ENCODE assay signal across 9 cellular contexts in the genomic region with DNA sequence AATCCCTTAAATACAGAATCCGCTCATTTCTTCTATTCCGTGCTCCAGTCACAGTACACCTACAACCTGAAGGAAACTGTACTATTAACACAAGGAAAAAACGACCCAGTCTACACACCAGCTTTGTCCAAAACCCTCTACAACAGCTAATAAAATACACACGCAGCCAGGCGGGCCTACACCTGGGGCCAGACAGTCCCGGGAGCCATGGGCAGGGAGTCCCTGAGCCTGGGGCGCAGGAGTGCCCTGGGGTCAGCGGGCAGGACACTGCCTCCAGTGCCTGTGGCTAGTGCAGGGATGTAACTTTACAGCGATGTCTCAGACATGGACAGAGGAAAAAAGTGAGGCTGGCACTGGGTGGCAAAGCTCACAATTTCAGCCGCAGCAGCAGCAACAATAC. TPM values are rescaled to one million over a fixed set of nuclear protein-coding genes. Genes with fewer than 3 reads are reported as not detected.
DNase-seq lines count a peak whose midpoint lies in the region; ATAC-seq and TF ChIP-seq lines count a peak whose summit lies in the region.
"Had no signal": no experiment of that assay in that cellular context is flagged by ENCODE, and none has a peak within 500 bp of the region (broad histone marks: within the 10 kb centered on the region; RNA-seq: fewer than 3 reads in every experiment).

No MANE protein-coding gene starts in this region.

- intact Hi-C loops in naive thymus-derived CD4-positive, alpha-beta T cell (cut with micrococcal nuclease) = no loop called here

- CTCF ChIA-PET in naive thymus-derived CD4-positive, alpha-beta T cell (lab: Charles Lee) = interaction anchor here (0.7 kb wide), 2 partner anchors 17 to 1336 kb away, joined by 3 read pairs; no protein-coding TSS in a partner anchor

- no peaks in the 10 kb centered on the region for H3K27me3 Mint-ChIP-seq in CD4-positive, CD25-positive, alpha-beta regulatory T cell
- no peaks in the 10 kb centered on the region for H3K27me3 Mint-ChIP-seq in activated naive CD8-positive, alpha-beta T cell treated with anti-CD3 and anti-CD28 coated beads, Interleukin-2, amount 50 U/mL, for 24 hours
- no peaks in the 10 kb centered on the region for H3K27me3 Mint-ChIP-seq in naive thymus-derived CD4-positive, alpha-beta T cell

- 69% methylated on average over 10 of the region's 10 CpGs for WGBS in HUES64

- ATAC-seq in CD4-positive, CD25-positive, alpha-beta regulatory T cell (ENCODE audit: low read depth in 2 of 2) = no peak
- ATAC-seq in activated naive CD8-positive, alpha-beta T cell treated with anti-CD3 and anti-CD28 coated beads, Interleukin-2, amount 50 U/mL, for 24 hours = no peak
- no peak for ATAC-seq in naive thymus-derived CD4-positive, alpha-beta T cell
- no peak for ATAC-seq in GM18505 (IDR thresholded peaks at IDR 0.05; ENCODE audit: unreplicated experiment)

- H3K9ac ChIP-seq in HUES64 (ENCODE audit: low read depth, low read length) = peak overlapping the region; percentile 69

- no peaks in the 10 kb centered on the region for H3K27me3 ChIP-seq in CD4-positive, CD25-positive, alpha-beta regulatory T cell (ENCODE audit: control insufficient read depth, insufficient read depth, low read length)
- H3K27me3 ChIP-seq in HUES64 (ENCODE audit: insufficient read depth, low read length) = no peaks in the 10 kb centered on the region
- H3K27me3 ChIP-seq in naive thymus-derived CD4-positive, alpha-beta T cell (ENCODE audit: control insufficient read depth in 2 of 2, insufficient read depth in 2 of 2, low read length in 2 of 2) = no peaks in the 10 kb centered on the region
- H3K27me3 ChIP-seq: stomach had no signal

- H3K9me3 Mint-ChIP-seq in CD4-positive, CD25-positive, alpha-beta regulatory T cell = no peaks in the 10 kb centered on the region
- H3K9me3 Mint-ChIP-seq in activated naive CD8-positive, alpha-beta T cell treated with anti-CD3 and anti-CD28 coated beads, Interleukin-2, amount 50 U/mL, for 24 hours = no peaks in the 10 kb centered on the region
- no peaks in the 10 kb centered on the region for H3K9me3 Mint-ChIP-seq in naive thymus-derived CD4-positive, alpha-beta T cell

- H3K27ac ChIP-seq in CD4-positive, CD25-positive, alpha-beta regulatory T cell (ENCODE audit: insufficient read depth, low read length, poor library complexity, severe bottlenecking) = no peak overlapping the region
- no peak overlapping the region for H3K27ac ChIP-seq in HUES64 (ENCODE audit: low read depth, low read length)
- H3K27ac ChIP-seq in naive thymus-derived CD4-positive, alpha-beta T cell (ENCODE audit: low read depth, low read length) = no peak overlapping the region

- H3K4me1 Mint-ChIP-seq in CD4-positive, CD25-positive, alpha-beta regulatory T cell = peaks cover 4 to 24% (median 12%) of the 10 kb centered on the region in 4 donors
- H3K4me1 Mint-ChIP-seq in activated naive CD8-positive, alpha-beta T cell treated with anti-CD3 and anti-CD28 coated beads, Interleukin-2, amount 50 U/mL, for 24 hours = peaks cover 13% of the 10 kb centered on the region
- peaks cover 6 to 18% (median 15%) of the 10 kb centered on the region in 7 donors for H3K4me1 Mint-ChIP-seq in naive thymus-derived CD4-positive, alpha-beta T cell

- peaks cover 3% of the 10 kb centered on the region for H3K36me3 Mint-ChIP-seq in CD4-positive, CD25-positive, alpha-beta regulatory T cell
- H3K36me3 Mint-ChIP-seq in activated naive CD8-positive, alpha-beta T cell treated with anti-CD3 and anti-CD28 coated beads, Interleukin-2, amount 50 U/mL, for 24 hours (ENCODE audit: low read depth) = peaks cover 6% of the 10 kb centered on the region
- peaks cover 0 to 6% (median 0%) of the 10 kb centered on the region in 5 donors for H3K36me3 Mint-ChIP-seq in naive thymus-derived CD4-positive, alpha-beta T cell

- no peak overlapping the region for H3K4me3 ChIP-seq in CD4-positive, CD25-positive, alpha-beta regulatory T cell (ENCODE audit: low read depth, low read length)
- H3K4me3 ChIP-seq in HUES64 (ENCODE audit: low read length) = peak overlapping the region; percentile 79
- H3K4me3 ChIP-seq in naive thymus-derived CD4-positive, alpha-beta T cell (ENCODE audit: low read length) = no peak overlapping the region

- POLR2A ChIA-PET in naive thymus-derived CD4-positive, alpha-beta T cell (lab: Charles Lee) = interaction anchor here (0.6 to 1.5 kb wide), 4 partner anchors 41 to 71 kb away, joined by 3 to 4 read pairs (median 3); a partner anchor contains a TSS

- H3K4me3 Mint-ChIP-seq in CD4-positive, CD25-positive, alpha-beta regulatory T cell = peak overlapping the region; percentile 60 to 84 (median 82)
- peak overlapping the region; percentile 74 for H3K4me3 Mint-ChIP-seq in activated naive CD8-positive, alpha-beta T cell treated with anti-CD3 and anti-CD28 coated beads, Interleukin-2, amount 50 U/mL, for 24 hours
- peak overlapping the region; percentile 76 to 88 (median 80) for H3K4me3 Mint-ChIP-seq in naive thymus-derived CD4-positive, alpha-beta T cell

- no peaks in the 10 kb centered on the region for H3K9me3 ChIP-seq in CD4-positive, CD25-positive, alpha-beta regulatory T cell (ENCODE audit: control insufficient read depth in 2 of 2, low read length in 2 of 2)
- no peaks in the 10 kb centered on the region for H3K9me3 ChIP-seq in HUES64 (ENCODE audit: insufficient read depth, low read depth, low read length)
- no peaks in the 10 kb centered on the region for H3K9me3 ChIP-seq in naive thymus-derived CD4-positive, alpha-beta T cell (ENCODE audit: control insufficient read depth in 2 of 3, low read length in 3 of 3)
- H3K9me3 ChIP-seq: stomach had no signal

- no peak for TF ChIP-seq POLR2A in GM18505 (IDR thresholded peaks at IDR 0.05; ENCODE audit: borderline replicate concordance, extremely low read depth, insufficient read depth, insufficient read length)

- peaks cover 19% of the 10 kb centered on the region for H3K36me3 ChIP-seq in CD4-positive, CD25-positive, alpha-beta regulatory T cell (ENCODE audit: control insufficient read depth, insufficient read depth, low read length)
- H3K36me3 ChIP-seq in HUES64 (ENCODE audit: insufficient read depth, low read length) = 0 out of 2 replicates have a peak, but pooled peaks cover 6% of the 10 kb centered on the region
- peaks cover 0 to 64% (median 0%) of the 10 kb centered on the region in 3 experiments for H3K36me3 ChIP-seq in naive thymus-derived CD4-positive, alpha-beta T cell (ENCODE audit: control insufficient read depth in 2 of 3, insufficient read depth in 3 of 3, low read length in 3 of 3)

- H3K4me1 ChIP-seq in CD4-positive, CD25-positive, alpha-beta regulatory T cell (ENCODE audit: control insufficient read depth, insufficient read depth, low read length, poor library complexity, severe bottlenecking) = peaks cover 18% of the 10 kb centered on the region
- 0 out of 2 replicates have a peak, but pooled peaks cover 4% of the 10 kb centered on the region for H3K4me1 ChIP-seq in HUES64 (ENCODE audit: insufficient read depth, low read length)
- H3K4me1 ChIP-seq in naive thymus-derived CD4-positive, alpha-beta T cell (ENCODE audit: control insufficient read depth in 2 of 2, insufficient read depth in 2 of 2, low read length in 2 of 2) = no peaks in the 10 kb centered on the region

- no peak overlapping the region for H3K27ac Mint-ChIP-seq in CD4-positive, CD25-positive, alpha-beta regulatory T cell
- H3K27ac Mint-ChIP-seq in activated naive CD8-positive, alpha-beta T cell treated with anti-CD3 and anti-CD28 coated beads, Interleukin-2, amount 50 U/mL, for 24 hours = peak overlapping the region; percentile 76
- peak overlapping the region in 6 of 9 donors; percentile 15 to 79 (median 62) for H3K27ac Mint-ChIP-seq in naive thymus-derived CD4-positive, alpha-beta T cell

- DNase-seq in CD4-positive, CD25-positive, alpha-beta regulatory T cell = no peak
- no peak for DNase-seq in activated naive CD8-positive, alpha-beta T cell treated with anti-CD3 and anti-CD28 coated beads, Interleukin-2, amount 50 U/mL, for 24 hours
- no peak for DNase-seq in naive thymus-derived CD4-positive, alpha-beta T cell
- DNase-seq in D341Med (ENCODE audit: low spot score) (no peak), DMS53 treated with DMSO at 0.1 percent for 48 hours (lab: John Stamatoyannopoulos, UW; ENCODE audit: unreplicated experiment) (no peak), pons (ENCODE audit: low spot score) (no peak)

RNA-seq across cellular contexts. Expression of a gene that starts 28.5 kb away (rescaled TPM):
- 44.1 TPM for total RNA-seq in CD4-positive, CD25-positive, alpha-beta regulatory T cell
- 10 to 100 TPM; 43.2 to 51.3 (median 46.3) TPM for polyA plus RNA-seq in CD4-positive, CD25-positive, alpha-beta regulatory T cell
- polyA plus RNA-seq in HUES64 (2013, experiment 1 of 2) = 14.9 TPM
- 14.2 TPM for polyA plus RNA-seq in HUES64 (2013, experiment 2 of 2)
- total RNA-seq in naive thymus-derived CD4-positive, alpha-beta T cell = 10 to 100 TPM; 37.9 to 57.7 (median 48.6) TPM
- 10 to 100 TPM; 48.2 to 51.3 TPM for polyA plus RNA-seq in naive thymus-derived CD4-positive, alpha-beta T cell

RNA-seq across cellular contexts. Expression of a gene that starts 28.5 kb away (rescaled TPM):
- total RNA-seq in CD4-positive, CD25-positive, alpha-beta regulatory T cell = 31.5 TPM
- polyA plus RNA-seq in CD4-positive, CD25-positive, alpha-beta regulatory T cell = 100 to 1,000 TPM in 1 of 4 donors, 10 to 100 TPM in 3; 81.1 to 103 (median 94.1) TPM
- 50.1 TPM for polyA plus RNA-seq in HUES64 (2013, experiment 1 of 2)
- 45.6 TPM for polyA plus RNA-seq in HUES64 (2013, experiment 2 of 2)
- total RNA-seq in naive thymus-derived CD4-positive, alpha-beta T cell = 10 to 100 TPM; 21.0 to 50.4 (median 33.3) TPM
- 100 to 1,000 TPM in 1 of 2 donors, 10 to 100 TPM in 1; 79.7 to 103 TPM for polyA plus RNA-seq in naive thymus-derived CD4-positive, alpha-beta T cell

RNA-seq across cellular contexts. Expression of a gene that starts 34.3 kb away (rescaled TPM):
- 94.3 TPM for total RNA-seq in CD4-positive, CD25-positive, alpha-beta regulatory T cell
- polyA plus RNA-seq in CD4-positive, CD25-positive, alpha-beta regulatory T cell = 1 to 10 TPM; 6.3 to 9.6 (median 8.1) TPM
- 15.2 TPM for polyA plus RNA-seq in HUES64 (2013, experiment 1 of 2)
- polyA plus RNA-seq in HUES64 (2013, experiment 2 of 2) = 21.9 TPM
- total RNA-seq in naive thymus-derived CD4-positive, alpha-beta T cell = 100 to 1,000 TPM in 2 of 5 experiments, 10 to 100 TPM in 3; 42.9 to 152 (median 98.5) TPM
- polyA plus RNA-seq in naive thymus-derived CD4-positive, alpha-beta T cell = 10 to 100 TPM in 1 of 2 donors, 1 to 10 TPM in 1; 4.0 to 10.6 TPM

RNA-seq across cellular contexts. Expression of a gene that starts 40.4 kb away (rescaled TPM):
- total RNA-seq in CD4-positive, CD25-positive, alpha-beta regulatory T cell = 6.6 TPM
- 10 to 100 TPM; 35.0 to 39.6 (median 36.8) TPM for polyA plus RNA-seq in CD4-positive, CD25-positive, alpha-beta regulatory T cell
- 14.5 TPM for polyA plus RNA-seq in HUES64 (2013, experiment 1 of 2)
- 17.6 TPM for polyA plus RNA-seq in HUES64 (2013, experiment 2 of 2)
- total RNA-seq in naive thymus-derived CD4-positive, alpha-beta T cell = 10 to 100 TPM in 2 of 5 experiments, 1 to 10 TPM in 3; 7.8 to 11.9 (median 9.7) TPM
- 10 to 100 TPM; 37.3 to 45.2 TPM for polyA plus RNA-seq in naive thymus-derived CD4-positive, alpha-beta T cell

RNA-seq across cellular contexts. Expression of a gene that starts 46.8 kb away (rescaled TPM):
- 3.1 TPM for total RNA-seq in CD4-positive, CD25-positive, alpha-beta regulatory T cell
- under 1 TPM; 0.11 to 0.79 (median 0.27) TPM for polyA plus RNA-seq in CD4-positive, CD25-positive, alpha-beta regulatory T cell
- polyA plus RNA-seq in HUES64 (2013, experiment 1 of 2) = 1.7 TPM
- polyA plus RNA-seq in HUES64 (2013, experiment 2 of 2) = 4.2 TPM
- 1 to 10 TPM in 3 of 5 experiments, under 1 TPM in 2; 0.49 to 7.5 (median 1.1) TPM for total RNA-seq in naive thymus-derived CD4-positive, alpha-beta T cell
- polyA plus RNA-seq in naive thymus-derived CD4-positive, alpha-beta T cell = 1 to 10 TPM in 1 of 2 donors, under 1 TPM in 1; 0.20 to 1.3 TPM

Comparison
In these comparisons a context has a peak if more than half of its experiments do, and no peak if none do; other contexts are left out.
1. H3K27ac Mint-ChIP-seq: peak in activated naive CD8-positive, alpha-beta T cell treated with anti-CD3 and anti-CD28 coated beads, Interleukin-2, amount 50 U/mL, for 24 hours (single experiment) and naive thymus-derived CD4-positive, alpha-beta T cell (6 of 9); none in CD4-positive, CD25-positive, alpha-beta regulatory T cell (0 of 3).
2. Peak in every context shown above with its lines, with median percentiles within 50 percentile points of each other: H3K4me3 Mint-ChIP-seq.